ENCODE assay signal across 8 cellular contexts in the genomic region with DNA sequence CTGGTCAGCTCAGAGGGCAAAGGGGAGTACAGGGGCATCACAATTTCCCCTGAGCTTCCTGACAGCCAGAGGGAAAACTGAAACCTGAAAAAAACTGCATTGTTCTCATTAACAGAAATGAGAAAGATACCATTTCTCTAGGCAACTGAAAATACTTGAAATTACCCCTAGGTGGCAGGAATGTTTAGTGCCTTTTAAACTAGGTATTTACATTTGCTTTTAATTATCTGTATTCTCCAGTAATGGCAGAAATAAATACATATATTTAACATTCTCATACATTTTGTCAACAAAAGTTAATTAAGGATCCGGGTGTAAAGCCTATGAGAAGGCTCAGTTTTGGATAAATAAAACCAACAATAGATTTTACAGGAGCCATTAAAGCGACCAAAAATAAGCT. TPM values are rescaled to one million over a fixed set of nuclear protein-coding genes. Genes with fewer than 3 reads are reported as not detected.
DNase-seq lines count a peak whose midpoint lies in the region; ATAC-seq and TF ChIP-seq lines count a peak whose summit lies in the region.

No MANE protein-coding gene starts in this region.

- TF ChIP-seq CTCF in GM06990 (IDR thresholded peaks at IDR 0.05; ENCODE audit: insufficient read depth, low read length, poor library complexity, severe bottlenecking) (peak; percentile 49), choroid plexus epithelial cell (conservative IDR thresholded peaks at IDR 0.05; ENCODE audit: low read depth, low read length) (peak; percentile 63), osteocyte (IDR thresholded peaks at IDR 0.05) (peak; percentile 73)

- DNase-seq in GM06990 (ENCODE audit: extremely low read depth, insufficient read length) = no peak
- DNase-seq in NCI-H146 (lab: John Stamatoyannopoulos, UW) = peak; percentile 16
- DNase-seq in choroid plexus epithelial cell (ENCODE audit: low read depth) = peak; percentile 61
- DNase-seq in osteocyte (ENCODE audit: extremely low spot score, unreplicated experiment) = peak; percentile 11
- no peak for DNase-seq in activated naive CD4-positive, alpha-beta T cell treated with anti-CD3 and anti-CD28 coated beads for 36 hours
- no peak for DNase-seq in NK-92 (lab: John Stamatoyannopoulos, UW; ENCODE audit: unreplicated experiment)
- DNase-seq in globus pallidus (ENCODE audit: low spot score) = no peak

- peak overlapping the region; percentile 52 for H3K27ac Mint-ChIP-seq in osteocyte (ENCODE audit: unreplicated experiment)
- no peak overlapping the region for H3K27ac Mint-ChIP-seq in activated naive CD4-positive, alpha-beta T cell treated with anti-CD3 and anti-CD28 coated beads for 36 hours

- H3K27me3 Mint-ChIP-seq in osteocyte (ENCODE audit: unreplicated experiment) = no peaks in the 10 kb centered on the region
- H3K27me3 Mint-ChIP-seq in activated naive CD4-positive, alpha-beta T cell treated with anti-CD3 and anti-CD28 coated beads for 36 hours (ENCODE audit: low read depth) = no peaks in the 10 kb centered on the region

- H3K4me1 Mint-ChIP-seq in osteocyte (ENCODE audit: unreplicated experiment) = no peaks in the 10 kb centered on the region
- no peaks in the 10 kb centered on the region for H3K4me1 Mint-ChIP-seq in activated naive CD4-positive, alpha-beta T cell treated with anti-CD3 and anti-CD28 coated beads for 36 hours (ENCODE audit: low read depth)

- no peak overlapping the region for H3K4me3 ChIP-seq in GM06990 (replicated peaks; ENCODE audit: low read depth, low read length)
- H3K4me3 ChIP-seq in choroid plexus epithelial cell (ENCODE audit: low read depth, low read length) = no peak overlapping the region

- ATAC-seq in GM18502 (IDR thresholded peaks at IDR 0.05; ENCODE audit: poor library complexity, unreplicated experiment) = no peak

- no peaks in the 10 kb centered on the region for H3K9me3 Mint-ChIP-seq in osteocyte (ENCODE audit: unreplicated experiment)
- no peaks in the 10 kb centered on the region for H3K9me3 Mint-ChIP-seq in activated naive CD4-positive, alpha-beta T cell treated with anti-CD3 and anti-CD28 coated beads for 36 hours

- no peaks in the 10 kb centered on the region for H3K36me3 ChIP-seq in GM06990 (ENCODE audit: control insufficient read depth, insufficient read depth, low read length)

- H3K4me3 Mint-ChIP-seq in osteocyte (ENCODE audit: unreplicated experiment) = no peak overlapping the region
- no peak overlapping the region for H3K4me3 Mint-ChIP-seq in activated naive CD4-positive, alpha-beta T cell treated with anti-CD3 and anti-CD28 coated beads for 36 hours

- intact Hi-C loops in activated naive CD4-positive, alpha-beta T cell treated with anti-CD3 and anti-CD28 coated beads for 36 hours (cut with micrococcal nuclease) = no loop called here

- H3K36me3 Mint-ChIP-seq in osteocyte (ENCODE audit: unreplicated experiment) = peaks cover 13% of the 10 kb centered on the region
- no peaks in the 10 kb centered on the region for H3K36me3 Mint-ChIP-seq in activated naive CD4-positive, alpha-beta T cell treated with anti-CD3 and anti-CD28 coated beads for 36 hours (ENCODE audit: low read depth)

- CTCF ChIA-PET in activated naive CD4-positive, alpha-beta T cell treated with anti-CD3 and anti-CD28 coated beads for 36 hours (lab: Charles Lee) = interaction anchor here (0.6 to 4.1 kb wide), 21 partner anchors 9 to 442 kb away, joined by 3 to 52 read pairs (median 4); no protein-coding TSS in a partner anchor

- no peaks in the 10 kb centered on the region for H3K27me3 ChIP-seq in GM06990 (replicated peaks; ENCODE audit: control insufficient read depth, insufficient read depth, low read length)

RNA-seq across cellular contexts. Expression of a gene that starts 34.5 kb away (rescaled TPM):
- 1,335 and 1,348 TPM in 2 replicates for total RNA-seq in osteocyte
- 1,000 to 10,000 TPM; 2,225 to 2,255 TPM for total RNA-seq in activated naive CD4-positive, alpha-beta T cell treated with anti-CD3 and anti-CD28 coated beads for 36 hours

Comparison
In these comparisons a context has a peak if more than half of its experiments do, and no peak if none do; other contexts are left out.
1. DNase-seq: peak in NCI-H146 (single experiment), choroid plexus epithelial cell (single experiment) and osteocyte (single experiment); none in GM06990 (single experiment), activated naive CD4-positive, alpha-beta T cell treated with anti-CD3 and anti-CD28 coated beads for 36 hours (single experiment), NK-92 (single experiment) and globus pallidus (single experiment).
2. Peak in every context shown above with its lines, with median percentiles within 50 percentile points of each other: CTCF ChIP-seq.